In genomic region chr19:1088419-1089066, GRCh38 we compare ENCODE assay signal across 1 cellular context.
TF ChIP-seq lines count a peak whose summit lies in the region.

No MANE protein-coding gene starts in this region.

TF ChIP-seq in K562, 482 proteins besides CTCF, POLR2A, EP300 and RAD21:
- TF ChIP-seq RBM22 (IDR thresholded peaks at IDR 0.05; ENCODE audit: low read depth, low read length, poor library complexity, severe bottlenecking) (peak; percentile 3), RBFOX2 (IDR thresholded peaks at IDR 0.05; ENCODE audit: low read depth, low read length) (peak; percentile 59), XRCC4 (IDR thresholded peaks at IDR 0.05; ENCODE audit: extremely low read depth, insufficient read depth, insufficient read length) (no peak), TCF7 (IDR thresholded peaks at IDR 0.05; ENCODE audit: borderline replicate concordance) (no peak), POLR2G (IDR thresholded peaks at IDR 0.05; ENCODE audit: low read depth, low read length) (peak; percentile 71)
TF ChIP-seq in K562: peak in this region for 3.
